In genomic region chr18:63848159-63848558, GRCh38 we compare ENCODE assay signal across 8 cellular contexts. TPM values are rescaled to one million over a fixed set of nuclear protein-coding genes. Genes with fewer than 3 reads are reported as not detected.
DNase-seq lines count a peak whose midpoint lies in the region; ATAC-seq, FAIRE-seq and TF ChIP-seq lines count a peak whose summit lies in the region.

No MANE protein-coding gene starts in this region.

- peak; percentile 55 for ATAC-seq in GM18868 (IDR thresholded peaks at IDR 0.05; ENCODE audit: unreplicated experiment)
- ATAC-seq in GM21381 (IDR thresholded peaks at IDR 0.05; ENCODE audit: unreplicated experiment): no peak
- no peak for ATAC-seq in GM21717 (IDR thresholded peaks at IDR 0.05; ENCODE audit: unreplicated experiment)

- no peaks in the 10 kb centered on the region for H3K36me3 ChIP-seq in BE2C

- peak; percentile 4 for DNase-seq in BE2C
- DNase-seq in RCC 7860 (ENCODE audit: low spot score): peak; percentile 18
- DNase-seq in fibroblast of gingiva (ENCODE audit: low read depth): peak; percentile 44
- peak; percentile 74 for DNase-seq in renal cortical epithelial cell (ENCODE audit: low read depth)

- no peaks in the 10 kb centered on the region for H3K9me3 ChIP-seq in BE2C

- FAIRE-seq in RCC 7860 (lab: Jason Lieb, UNC): peak; percentile 36

- TF ChIP-seq RAD21 in Ishikawa (IDR thresholded peaks at IDR 0.05; ENCODE audit: low read depth): peak; percentile 64

- no peak overlapping the region for H3K4me3 ChIP-seq in BE2C (ENCODE audit: low read depth, low read length)

- H3K27me3 ChIP-seq in BE2C: no peaks in the 10 kb centered on the region

- H3K4me1 ChIP-seq in BE2C: no peaks in the 10 kb centered on the region

- TF ChIP-seq EP300 in Ishikawa (IDR thresholded peaks at IDR 0.05; ENCODE audit: borderline replicate concordance): no peak

- peak; percentile 56 for TF ChIP-seq CTCF in BE2C (IDR thresholded peaks at IDR 0.05; ENCODE audit: low read depth, low read length)

TF ChIP-seq in Ishikawa, 13 proteins besides CTCF, POLR2A, EP300 and RAD21:
- no peak for TF ChIP-seq REST (IDR thresholded peaks at IDR 0.05; ENCODE audit: low read depth)
- no peak for TF ChIP-seq FOXM1 (IDR thresholded peaks at IDR 0.05; ENCODE audit: borderline replicate concordance, low read depth)
- no peak for TF ChIP-seq EGR1 (IDR thresholded peaks at IDR 0.05)
- no peak for TF ChIP-seq NFIC (IDR thresholded peaks at IDR 0.05)
- no peak for TF ChIP-seq TAF1 (IDR thresholded peaks at IDR 0.05; ENCODE audit: low read depth)
- no peak for TF ChIP-seq CEBPB (IDR thresholded peaks at IDR 0.05)
- no peak for TF ChIP-seq TEAD4 (IDR thresholded peaks at IDR 0.05)
- TF ChIP-seq ZBTB7A (IDR thresholded peaks at IDR 0.05; ENCODE audit: low read depth): no peak
- no peak for TF ChIP-seq TCF12 (IDR thresholded peaks at IDR 0.05; ENCODE audit: low read depth)
- no peak for TF ChIP-seq CREB1 (IDR thresholded peaks at IDR 0.05; ENCODE audit: low read depth)
- TF ChIP-seq MAX (IDR thresholded peaks at IDR 0.05): no peak
- no peak for TF ChIP-seq USF1 (IDR thresholded peaks at IDR 0.05)
- no peak for TF ChIP-seq YY1 (IDR thresholded peaks at IDR 0.05; ENCODE audit: low read depth)

RNA-seq across cellular contexts. Expression of gene SERPINB2, which starts 39.3 kb away (rescaled TPM):
- polyA plus RNA-seq in BE2C (2012; ENCODE audit: insufficient read depth, insufficient read length, low read depth): not detected
- 0.17 TPM in 1 of 2 replicates, not detected in the other for total RNA-seq in renal cortical epithelial cell

RNA-seq across cellular contexts. Expression of gene SERPINB10, which starts 59.6 kb away (rescaled TPM):
- not detected for polyA plus RNA-seq in BE2C (2012; ENCODE audit: insufficient read depth, insufficient read length, low read depth)
- not detected in 2 replicates for total RNA-seq in renal cortical epithelial cell

Comparison
In these comparisons a context has a peak if more than half of its experiments do, and no peak if none do; other contexts are left out.
1. DNase-seq: peak in every context shown above with its lines; median percentile 74 in renal cortical epithelial cell; 44 in fibroblast of gingiva; 18 in RCC 7860; 4 in BE2C.